ENCODE assay signal across 14 cellular contexts in the genomic region with DNA sequence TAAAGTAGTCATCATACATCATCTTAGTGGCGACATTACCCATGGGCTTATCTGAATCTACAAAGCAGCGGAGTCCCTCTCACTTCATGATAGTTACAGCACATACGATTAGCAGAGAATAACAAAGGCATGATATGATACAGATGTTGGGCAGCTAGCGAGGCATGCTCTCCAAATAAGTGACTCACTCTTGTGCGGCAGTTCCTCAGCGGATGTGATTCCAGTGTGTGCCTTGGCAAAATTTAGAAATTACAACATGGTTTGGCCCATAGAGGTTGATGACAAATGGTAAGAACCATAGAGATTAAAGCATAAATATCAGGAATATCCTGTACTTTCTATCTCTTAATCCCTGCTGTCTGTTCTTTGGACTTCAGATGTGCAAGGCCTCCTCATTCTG. TPM values are rescaled to one million over a fixed set of nuclear protein-coding genes. Genes with fewer than 3 reads are reported as not detected.
DNase-seq lines count a peak whose midpoint lies in the region; FAIRE-seq and TF ChIP-seq lines count a peak whose summit lies in the region.
"Had no signal": no experiment of that assay in that cellular context is flagged by ENCODE, and none has a peak within 500 bp of the region (broad histone marks: within the 10 kb centered on the region; RNA-seq: fewer than 3 reads in every experiment).

No MANE protein-coding gene starts in this region.

- no peak for FAIRE-seq in frontal cortex (lab: Jason Lieb, UNC)
- FAIRE-seq: endometrium had no signal

- no peak overlapping the region for H2AFZ ChIP-seq in hepatocyte

- peaks cover 10% of the 10 kb centered on the region for H3K4me1 ChIP-seq in hepatocyte (ENCODE audit: insufficient read depth)
- H3K4me1 ChIP-seq in skeletal muscle satellite cell (ENCODE audit: control insufficient read depth, insufficient read depth, low read length), result peaks cover 10% of the 10 kb centered on the region

- H3K79me2 ChIP-seq in hepatocyte, result no peaks in the 10 kb centered on the region

- TF ChIP-seq CTCF in choroid plexus epithelial cell (conservative IDR thresholded peaks at IDR 0.05; ENCODE audit: low read depth, low read length) (no peak), hepatocyte (IDR thresholded peaks at IDR 0.05; ENCODE audit: poor library complexity) (no peak), GM20000 (IDR thresholded peaks at IDR 0.05; ENCODE audit: extremely low read depth, missing control alignments) (no peak)

- 50% methylated on average over 6 of the region's 6 CpGs for WGBS in hepatocyte (ENCODE audit: low lambda C conversion rate, missing lambda C conversion rate)

- peak; percentile 14 for DNase-seq in GOT3 (lab: John Stamatoyannopoulos, UW)
- DNase-seq in choroid plexus epithelial cell (ENCODE audit: low read depth), result peak; percentile 21
- DNase-seq in hepatocyte (ENCODE audit: low spot score), result peak; percentile 25
- DNase-seq in activated T-cell treated with anti-CD3 and anti-CD28 coated beads, Interleukin-2, amount 50 U/mL, for 48 hours, result no peak
- no peak for DNase-seq in GM19238 (ENCODE audit: insufficient read length, low spot score)
- DNase-seq in GM20000 (ENCODE audit: low spot score), result no peak
- DNase-seq in frontal cortex (ENCODE audit: low spot score in 2 of 2), result no peak
- DNase-seq: activated T-cell treated with anti-CD3 and anti-CD28 coated beads, Interleukin-2, amount 50 U/mL, for 72 hours; COR-L47; NCI-H2171; SW 1271 had no signal

- no peaks in the 10 kb centered on the region for H3K27me3 ChIP-seq in hepatocyte
- peaks cover 2% of the 10 kb centered on the region for H3K27me3 ChIP-seq in skeletal muscle satellite cell (ENCODE audit: control insufficient read depth, insufficient read depth, low read length)

- H3K4me3 ChIP-seq in choroid plexus epithelial cell (ENCODE audit: low read depth, low read length), result no peak overlapping the region
- H3K4me3 ChIP-seq in hepatocyte, result no peak overlapping the region
- no peak overlapping the region for H3K4me3 ChIP-seq in skeletal muscle satellite cell (ENCODE audit: low read length)
- H3K4me3 ChIP-seq: skin epidermis had no signal

- no peaks in the 10 kb centered on the region for H3K9me3 ChIP-seq in hepatocyte (ENCODE audit: low read depth)
- no peaks in the 10 kb centered on the region for H3K9me3 ChIP-seq in skeletal muscle satellite cell (replicated peaks; ENCODE audit: low read length)

- H3K36me3 ChIP-seq in hepatocyte (replicated peaks; ENCODE audit: insufficient read depth, low read depth) (no peaks in the 10 kb centered on the region), skeletal muscle satellite cell (ENCODE audit: insufficient read depth, low read length) (no peaks in the 10 kb centered on the region)

- no peak overlapping the region for H3K4me2 ChIP-seq in hepatocyte
- peak overlapping the region; percentile 58 for H3K4me2 ChIP-seq in skeletal muscle satellite cell (ENCODE audit: low read length)

- H4K20me1 ChIP-seq in hepatocyte (ENCODE audit: insufficient read depth, poor library complexity, severe bottlenecking), result no peaks in the 10 kb centered on the region

- H3K9ac ChIP-seq in skeletal muscle satellite cell (ENCODE audit: low read depth, low read length), result no peak overlapping the region

- H3K9me2 ChIP-seq in hepatocyte (replicated peaks; ENCODE audit: insufficient read depth), result no peaks in the 10 kb centered on the region

- no peak overlapping the region for H3K27ac ChIP-seq in hepatocyte

RNA-seq across cellular contexts. Expression of a gene that starts 48.1 kb away (rescaled TPM):
- total RNA-seq in hepatocyte (44.5 and 50.9 TPM in 2 replicates), frontal cortex (47.7 TPM)
- polyA plus RNA-seq in hepatocyte, result 17.9 and 28.8 TPM in 2 replicates
- 19.7 and 23.1 TPM in 2 replicates for total RNA-seq in skeletal muscle satellite cell (2012; rRNA removed)

Comparison
In these comparisons a context has a peak if more than half of its experiments do, and no peak if none do; other contexts are left out.
1. DNase-seq: peak in GOT3 (single experiment), choroid plexus epithelial cell (single experiment) and hepatocyte (single experiment); none in activated T-cell treated with anti-CD3 and anti-CD28 coated beads, Interleukin-2, amount 50 U/mL, for 48 hours (0 of 2), GM19238 (single experiment), GM20000 (single experiment) and frontal cortex (0 of 2).